16 cellular contexts compared by ENCODE assay signal in genomic region chr3:181418249-181418648, GRCh38.
"Had no signal": no experiment of that assay in that cellular context is flagged by ENCODE, and none has a peak within 500 bp of the region (broad histone marks: within the 10 kb centered on the region; RNA-seq: fewer than 3 reads in every experiment).

No MANE protein-coding gene starts in this region.

- H3K27me3 Mint-ChIP-seq: activated B cell treated with CpG ODN at 0.5 μM for 24 hours; activated CD4-positive, alpha-beta T cell treated with anti-CD3 and anti-CD28 coated beads, Interleukin-2, amount 10 ng/mL, durations not matched to agents 24 days and 14 days; activated naive CD8-positive, alpha-beta T cell treated with anti-CD3 and anti-CD28 coated beads, Interleukin-2, amount 10 ng/mL, durations not matched to agents 7 days and 5 days; dendritic cell treated with granulocyte-macrophage colony-stimulating factor and Interleukin-4, amounts not matched to agents 40 ng/mL and 50 ng/mL, for 4 days; effector memory CD8-positive, alpha-beta T cell had no signal

- H3K4me3 Mint-ChIP-seq: activated B cell treated with CpG ODN at 0.5 μM for 24 hours; activated CD4-positive, alpha-beta T cell treated with anti-CD3 and anti-CD28 coated beads, Interleukin-2, amount 10 ng/mL, durations not matched to agents 24 days and 14 days; activated naive CD8-positive, alpha-beta T cell treated with anti-CD3 and anti-CD28 coated beads, Interleukin-2, amount 10 ng/mL, durations not matched to agents 7 days and 5 days; activated T-helper 1 cell treated with anti-CD3 and anti-CD28 coated beads, Interleukin-12 subunit alpha, Interleukin-12 subunit beta, Interleukin-2, Interleukin-4 antibody, amounts not matched to agents 30 ng/mL and 10 ng/mL and 1 ng/mL, durations not matched to agents 14 hours and 24 hours and 36 hours; dendritic cell treated with granulocyte-macrophage colony-stimulating factor and Interleukin-4, amounts not matched to agents 40 ng/mL and 50 ng/mL, for 4 days; effector memory CD8-positive, alpha-beta T cell; nephron had no signal

- H3K27me3 ChIP-seq: ovary, stomach, thyroid gland had no signal

- H3K4me3 ChIP-seq: ovary, stomach, thyroid gland had no signal

- DNase-seq: activated B cell treated with CpG ODN at 0.5 μM for 24 hours; activated CD4-positive, alpha-beta T cell treated with anti-CD3 and anti-CD28 coated beads, Interleukin-2, amount 10 ng/mL, durations not matched to agents 24 days and 14 days; activated CD8-positive, alpha-beta memory T cell treated with anti-CD3 and anti-CD28 coated beads for 24 hours; activated naive CD8-positive, alpha-beta T cell treated with anti-CD3 and anti-CD28 coated beads, Interleukin-2, amount 10 ng/mL, durations not matched to agents 7 days and 5 days; cerebellar nuclear complex; effector memory CD8-positive, alpha-beta T cell; ovary; stimulated activated CD4-positive, alpha-beta T cell treated with anti-CD3 and anti-CD28 coated beads, Interleukin-1b, Interleukin-23, amount 100 ng/mL, for 48 hours; stomach; T-helper 2 cell; thyroid gland had no signal

- H3K4me1 Mint-ChIP-seq: activated B cell treated with CpG ODN at 0.5 μM for 24 hours; activated CD4-positive, alpha-beta T cell treated with anti-CD3 and anti-CD28 coated beads, Interleukin-2, amount 10 ng/mL, durations not matched to agents 24 days and 14 days; activated naive CD8-positive, alpha-beta T cell treated with anti-CD3 and anti-CD28 coated beads, Interleukin-2, amount 10 ng/mL, durations not matched to agents 7 days and 5 days; nephron had no signal

- H3K27ac Mint-ChIP-seq: activated B cell treated with CpG ODN at 0.5 μM for 24 hours; activated CD4-positive, alpha-beta T cell treated with anti-CD3 and anti-CD28 coated beads, Interleukin-2, amount 10 ng/mL, durations not matched to agents 24 days and 14 days; activated naive CD8-positive, alpha-beta T cell treated with anti-CD3 and anti-CD28 coated beads, Interleukin-2, amount 10 ng/mL, durations not matched to agents 7 days and 5 days; activated T-helper 1 cell treated with anti-CD3 and anti-CD28 coated beads, Interleukin-12 subunit alpha, Interleukin-12 subunit beta, Interleukin-2, Interleukin-4 antibody, amounts not matched to agents 30 ng/mL and 10 ng/mL and 1 ng/mL, durations not matched to agents 14 hours and 24 hours and 36 hours; dendritic cell treated with granulocyte-macrophage colony-stimulating factor and Interleukin-4, amounts not matched to agents 40 ng/mL and 50 ng/mL, for 4 days; effector memory CD8-positive, alpha-beta T cell; nephron had no signal

- H3K27ac ChIP-seq: epithelial cell of prostate, ovary, stomach, thyroid gland had no signal

- H3K36me3 Mint-ChIP-seq: activated naive CD8-positive, alpha-beta T cell treated with anti-CD3 and anti-CD28 coated beads, Interleukin-2, amount 10 ng/mL, durations not matched to agents 7 days and 5 days had no signal

- H3K36me3 ChIP-seq: ovary, stomach, thyroid gland had no signal

- ATAC-seq: effector memory CD8-positive, alpha-beta T cell; sciatic nerve had no signal

- H3K9me3 Mint-ChIP-seq: activated B cell treated with CpG ODN at 0.5 μM for 24 hours; activated CD4-positive, alpha-beta T cell treated with anti-CD3 and anti-CD28 coated beads, Interleukin-2, amount 10 ng/mL, durations not matched to agents 24 days and 14 days; activated naive CD8-positive, alpha-beta T cell treated with anti-CD3 and anti-CD28 coated beads, Interleukin-2, amount 10 ng/mL, durations not matched to agents 7 days and 5 days; activated T-helper 1 cell treated with anti-CD3 and anti-CD28 coated beads, Interleukin-12 subunit alpha, Interleukin-12 subunit beta, Interleukin-2, Interleukin-4 antibody, amounts not matched to agents 30 ng/mL and 10 ng/mL and 1 ng/mL, durations not matched to agents 14 hours and 24 hours and 36 hours; dendritic cell treated with granulocyte-macrophage colony-stimulating factor and Interleukin-4, amounts not matched to agents 40 ng/mL and 50 ng/mL, for 4 days; effector memory CD8-positive, alpha-beta T cell; nephron had no signal

- H3K4me1 ChIP-seq: thyroid gland had no signal

- H3K9me3 ChIP-seq: ovary, stomach, thyroid gland had no signal
